In the genomic region with DNA sequence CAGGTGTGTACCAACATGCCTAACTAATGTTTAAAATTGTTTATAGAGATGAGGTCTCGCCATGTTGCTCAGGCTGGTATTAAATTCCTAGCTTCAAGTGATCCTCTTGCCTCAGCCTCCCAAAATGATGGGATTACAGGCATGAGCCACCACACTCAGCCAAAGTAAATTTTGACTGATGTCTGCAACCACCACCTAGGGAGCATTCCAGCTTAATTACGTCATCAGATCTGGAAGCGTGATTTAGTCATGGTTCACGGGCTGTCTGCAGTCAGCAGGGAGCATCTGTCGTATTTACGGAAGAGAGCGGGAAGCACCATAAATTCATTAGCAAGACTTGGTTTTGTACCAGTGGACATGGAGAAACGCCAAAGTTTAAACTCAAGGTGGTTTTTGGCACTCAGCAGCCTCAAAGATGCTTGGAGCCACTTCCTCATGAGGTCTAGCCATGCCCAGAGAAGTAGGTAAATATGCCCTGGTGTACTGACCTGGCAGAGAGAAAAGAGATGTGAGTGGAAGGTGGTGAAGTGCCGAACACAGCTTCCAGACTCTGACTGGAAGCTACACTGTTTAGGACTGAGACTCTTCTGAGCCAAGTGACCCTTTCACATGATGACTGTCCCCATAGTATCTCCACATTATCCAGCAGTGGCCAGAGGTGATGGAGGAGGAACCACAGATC, we compare ENCODE assay signal across 1 cellular context.
TF ChIP-seq lines count a peak whose summit lies in the region.

No MANE protein-coding gene starts in this region.

TF ChIP-seq in HEK293, 187 proteins besides CTCF, POLR2A, EP300 and RAD21 (continued from another document and continues in another):
- TF ChIP-seq, protein P1, sequence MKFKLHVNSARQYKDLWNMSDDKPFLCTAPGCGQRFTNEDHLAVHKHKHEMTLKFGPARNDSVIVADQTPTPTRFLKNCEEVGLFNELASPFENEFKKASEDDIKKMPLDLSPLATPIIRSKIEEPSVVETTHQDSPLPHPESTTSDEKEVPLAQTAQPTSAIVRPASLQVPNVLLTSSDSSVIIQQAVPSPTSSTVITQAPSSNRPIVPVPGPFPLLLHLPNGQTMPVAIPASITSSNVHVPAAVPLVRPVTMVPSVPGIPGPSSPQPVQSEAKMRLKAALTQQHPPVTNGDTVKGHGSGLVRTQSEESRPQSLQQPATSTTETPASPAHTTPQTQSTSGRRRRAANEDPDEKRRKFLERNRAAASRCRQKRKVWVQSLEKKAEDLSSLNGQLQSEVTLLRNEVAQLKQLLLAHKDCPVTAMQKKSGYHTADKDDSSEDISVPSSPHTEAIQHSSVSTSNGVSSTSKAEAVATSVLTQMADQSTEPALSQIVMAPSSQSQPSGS (tag by site-specific recombination; IDR thresholded peaks at IDR 0.05; ENCODE audit: low read depth) = peak; percentile 98
- TF ChIP-seq ZIC2 (tag by site-specific recombination; IDR thresholded peaks at IDR 0.05) (peak; percentile 57), BCL11B (tag by site-specific recombination; IDR thresholded peaks at IDR 0.05; ENCODE audit: low read depth) (peak; percentile 23; the same call in 1 of the 2 replicates), ZNF558 (tag by site-specific recombination; IDR thresholded peaks at IDR 0.05) (peak; percentile 74), ZNF184 (tag by site-specific recombination; IDR thresholded peaks at IDR 0.05) (peak; percentile 85), ZNF660 (tag by site-specific recombination; IDR thresholded peaks at IDR 0.05) (peak; percentile 83), SP3 (tag by site-specific recombination; IDR thresholded peaks at IDR 0.05) (peak; percentile 39), ZFP37 (tag by site-specific recombination; IDR thresholded peaks at IDR 0.05) (peak; percentile 90), ZNF248 (tag by site-specific recombination; IDR thresholded peaks at IDR 0.05) (no peak), ZNF335 (tag by site-specific recombination; conservative IDR thresholded peaks at IDR 0.05) (no peak), ZNF501 (tag by site-specific recombination; IDR thresholded peaks at IDR 0.05) (no peak; the same call in 1 of the 2 replicates), ZBTB48 (tag by site-specific recombination; IDR thresholded peaks at IDR 0.05) (peak; percentile 67; the same call in 1 of the 2 replicates), GLIS2 (tag by site-specific recombination; IDR thresholded peaks at IDR 0.05) (peak; percentile 75), GLI2 (tag by site-specific recombination; IDR thresholded peaks at IDR 0.05; ENCODE audit: borderline replicate concordance, low read depth) (0 out of 2 replicates have a peak, but pooled peaks have one; percentile 15), ZNF366 (tag by site-specific recombination; conservative IDR thresholded peaks at IDR 0.05) (peak; percentile 70; the same call in 1 of the 2 replicates), ZNF600 (tag by site-specific recombination; IDR thresholded peaks at IDR 0.05) (peak; percentile 62; the same call in 1 of the 2 replicates), ZNF664 (tag by site-specific recombination; IDR thresholded peaks at IDR 0.05) (no peak), ZBTB21 (tag by site-specific recombination; IDR thresholded peaks at IDR 0.05) (peak; percentile 92), FEZF1 (tag by site-specific recombination; IDR thresholded peaks at IDR 0.05) (0 out of 2 replicates have a peak, but pooled peaks have one; percentile 18), ZNF24 (tag by site-specific recombination; IDR thresholded peaks at IDR 0.05) (0 out of 2 replicates have a peak, but pooled peaks have one; percentile 49), ZNF324 (tag by site-specific recombination; IDR thresholded peaks at IDR 0.05) (0 out of 2 replicates have a peak, but pooled peaks have one; percentile 21), ZNF133 (tag by site-specific recombination; IDR thresholded peaks at IDR 0.05) (no peak), ZNF239 (tag by site-specific recombination; IDR thresholded peaks at IDR 0.05) (0 out of 2 replicates have a peak, but pooled peaks have one; percentile 43), ZNF76 (tag by site-specific recombination; IDR thresholded peaks at IDR 0.05; ENCODE audit: borderline replicate concordance, low read depth) (no peak), ZNF544 (tag by site-specific recombination; IDR thresholded peaks at IDR 0.05) (no peak), KLF8 (tag by site-specific recombination; IDR thresholded peaks at IDR 0.05) (peak; percentile 82), ZFP69B (tag by site-specific recombination; IDR thresholded peaks at IDR 0.05) (peak; percentile 53; the same call in 1 of the 2 replicates), ZNF10 (tag by site-specific recombination; IDR thresholded peaks at IDR 0.05) (no peak), ZEB2 (tag by site-specific recombination; IDR thresholded peaks at IDR 0.05) (peak; percentile 62), ZNF341 (tag by site-specific recombination; IDR thresholded peaks at IDR 0.05; ENCODE audit: low read depth) (no peak), BCL11A (tag by site-specific recombination; IDR thresholded peaks at IDR 0.05; ENCODE audit: low read depth) (peak; percentile 86), OSR2 (tag by site-specific recombination; IDR thresholded peaks at IDR 0.05) (peak; percentile 50; the same call in 1 of the 2 replicates)
- TF ChIP-seq, protein P2, sequence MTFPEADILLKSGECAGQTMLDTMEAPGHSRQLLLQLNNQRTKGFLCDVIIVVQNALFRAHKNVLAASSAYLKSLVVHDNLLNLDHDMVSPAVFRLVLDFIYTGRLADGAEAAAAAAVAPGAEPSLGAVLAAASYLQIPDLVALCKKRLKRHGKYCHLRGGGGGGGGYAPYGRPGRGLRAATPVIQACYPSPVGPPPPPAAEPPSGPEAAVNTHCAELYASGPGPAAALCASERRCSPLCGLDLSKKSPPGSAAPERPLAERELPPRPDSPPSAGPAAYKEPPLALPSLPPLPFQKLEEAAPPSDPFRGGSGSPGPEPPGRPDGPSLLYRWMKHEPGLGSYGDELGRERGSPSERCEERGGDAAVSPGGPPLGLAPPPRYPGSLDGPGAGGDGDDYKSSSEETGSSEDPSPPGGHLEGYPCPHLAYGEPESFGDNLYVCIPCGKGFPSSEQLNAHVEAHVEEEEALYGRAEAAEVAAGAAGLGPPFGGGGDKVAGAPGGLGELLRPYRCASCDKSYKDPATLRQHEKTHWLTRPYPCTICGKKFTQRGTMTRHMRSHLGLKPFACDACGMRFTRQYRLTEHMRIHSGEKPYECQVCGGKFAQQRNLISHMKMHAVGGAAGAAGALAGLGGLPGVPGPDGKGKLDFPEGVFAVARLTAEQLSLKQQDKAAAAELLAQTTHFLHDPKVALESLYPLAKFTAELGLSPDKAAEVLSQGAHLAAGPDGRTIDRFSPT (tag by site-specific recombination; IDR thresholded peaks at IDR 0.05) = peak; percentile 98
- TF ChIP-seq, protein P3, sequence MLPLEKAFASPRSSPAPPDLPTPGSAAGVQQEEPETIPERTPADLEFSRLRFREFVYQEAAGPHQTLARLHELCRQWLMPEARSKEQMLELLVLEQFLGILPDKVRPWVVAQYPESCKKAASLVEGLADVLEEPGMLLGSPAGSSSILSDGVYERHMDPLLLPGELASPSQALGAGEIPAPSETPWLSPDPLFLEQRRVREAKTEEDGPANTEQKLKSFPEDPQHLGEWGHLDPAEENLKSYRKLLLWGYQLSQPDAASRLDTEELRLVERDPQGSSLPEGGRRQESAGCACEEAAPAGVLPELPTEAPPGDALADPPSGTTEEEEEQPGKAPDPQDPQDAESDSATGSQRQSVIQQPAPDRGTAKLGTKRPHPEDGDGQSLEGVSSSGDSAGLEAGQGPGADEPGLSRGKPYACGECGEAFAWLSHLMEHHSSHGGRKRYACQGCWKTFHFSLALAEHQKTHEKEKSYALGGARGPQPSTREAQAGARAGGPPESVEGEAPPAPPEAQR (tag by site-specific recombination; IDR thresholded peaks at IDR 0.05) = no peak
- TF ChIP-seq, protein P4, sequence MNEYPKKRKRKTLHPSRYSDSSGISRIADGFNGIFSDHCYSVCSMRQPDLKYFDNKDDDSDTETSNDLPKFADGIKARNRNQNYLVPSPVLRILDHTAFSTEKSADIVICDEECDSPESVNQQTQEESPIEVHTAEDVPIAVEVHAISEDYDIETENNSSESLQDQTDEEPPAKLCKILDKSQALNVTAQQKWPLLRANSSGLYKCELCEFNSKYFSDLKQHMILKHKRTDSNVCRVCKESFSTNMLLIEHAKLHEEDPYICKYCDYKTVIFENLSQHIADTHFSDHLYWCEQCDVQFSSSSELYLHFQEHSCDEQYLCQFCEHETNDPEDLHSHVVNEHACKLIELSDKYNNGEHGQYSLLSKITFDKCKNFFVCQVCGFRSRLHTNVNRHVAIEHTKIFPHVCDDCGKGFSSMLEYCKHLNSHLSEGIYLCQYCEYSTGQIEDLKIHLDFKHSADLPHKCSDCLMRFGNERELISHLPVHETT (tag by site-specific recombination; IDR thresholded peaks at IDR 0.05) = peak; percentile 70
- TF ChIP-seq, protein P5, sequence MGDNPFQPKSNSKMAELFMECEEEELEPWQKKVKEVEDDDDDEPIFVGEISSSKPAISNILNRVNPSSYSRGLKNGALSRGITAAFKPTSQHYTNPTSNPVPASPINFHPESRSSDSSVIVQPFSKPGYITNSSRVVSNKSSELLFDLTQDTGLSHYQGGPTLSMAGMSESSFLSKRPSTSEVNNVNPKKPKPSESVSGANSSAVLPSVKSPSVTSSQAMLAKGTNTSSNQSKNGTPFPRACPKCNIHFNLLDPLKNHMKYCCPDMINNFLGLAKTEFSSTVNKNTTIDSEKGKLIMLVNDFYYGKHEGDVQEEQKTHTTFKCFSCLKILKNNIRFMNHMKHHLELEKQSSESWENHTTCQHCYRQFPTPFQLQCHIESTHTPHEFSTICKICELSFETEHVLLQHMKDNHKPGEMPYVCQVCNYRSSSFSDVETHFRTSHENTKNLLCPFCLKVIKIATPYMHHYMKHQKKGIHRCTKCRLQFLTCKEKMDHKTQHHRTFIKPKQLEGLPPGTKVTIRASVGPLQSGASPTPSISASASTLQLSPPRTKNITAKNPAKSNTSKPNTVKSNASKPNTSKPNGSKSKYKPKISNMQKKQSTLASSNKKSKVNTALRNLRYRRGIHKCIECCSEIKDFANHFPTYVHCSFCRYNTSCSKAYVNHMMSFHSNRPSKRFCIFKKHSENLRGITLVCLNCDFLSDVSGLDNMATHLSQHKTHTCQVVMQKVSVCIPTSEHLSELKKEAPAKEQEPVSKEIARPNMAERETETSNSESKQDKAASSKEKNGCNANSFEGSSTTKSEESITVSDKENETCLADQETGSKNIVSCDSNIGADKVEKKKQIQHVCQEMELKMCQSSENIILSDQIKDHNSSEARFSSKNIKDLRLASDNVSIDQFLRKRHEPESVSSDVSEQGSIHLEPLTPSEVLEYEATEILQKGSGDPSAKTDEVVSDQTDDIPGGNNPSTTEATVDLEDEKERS (tag by site-specific recombination; IDR thresholded peaks at IDR 0.05) = peak; percentile 95
- TF ChIP-seq, protein P6, sequence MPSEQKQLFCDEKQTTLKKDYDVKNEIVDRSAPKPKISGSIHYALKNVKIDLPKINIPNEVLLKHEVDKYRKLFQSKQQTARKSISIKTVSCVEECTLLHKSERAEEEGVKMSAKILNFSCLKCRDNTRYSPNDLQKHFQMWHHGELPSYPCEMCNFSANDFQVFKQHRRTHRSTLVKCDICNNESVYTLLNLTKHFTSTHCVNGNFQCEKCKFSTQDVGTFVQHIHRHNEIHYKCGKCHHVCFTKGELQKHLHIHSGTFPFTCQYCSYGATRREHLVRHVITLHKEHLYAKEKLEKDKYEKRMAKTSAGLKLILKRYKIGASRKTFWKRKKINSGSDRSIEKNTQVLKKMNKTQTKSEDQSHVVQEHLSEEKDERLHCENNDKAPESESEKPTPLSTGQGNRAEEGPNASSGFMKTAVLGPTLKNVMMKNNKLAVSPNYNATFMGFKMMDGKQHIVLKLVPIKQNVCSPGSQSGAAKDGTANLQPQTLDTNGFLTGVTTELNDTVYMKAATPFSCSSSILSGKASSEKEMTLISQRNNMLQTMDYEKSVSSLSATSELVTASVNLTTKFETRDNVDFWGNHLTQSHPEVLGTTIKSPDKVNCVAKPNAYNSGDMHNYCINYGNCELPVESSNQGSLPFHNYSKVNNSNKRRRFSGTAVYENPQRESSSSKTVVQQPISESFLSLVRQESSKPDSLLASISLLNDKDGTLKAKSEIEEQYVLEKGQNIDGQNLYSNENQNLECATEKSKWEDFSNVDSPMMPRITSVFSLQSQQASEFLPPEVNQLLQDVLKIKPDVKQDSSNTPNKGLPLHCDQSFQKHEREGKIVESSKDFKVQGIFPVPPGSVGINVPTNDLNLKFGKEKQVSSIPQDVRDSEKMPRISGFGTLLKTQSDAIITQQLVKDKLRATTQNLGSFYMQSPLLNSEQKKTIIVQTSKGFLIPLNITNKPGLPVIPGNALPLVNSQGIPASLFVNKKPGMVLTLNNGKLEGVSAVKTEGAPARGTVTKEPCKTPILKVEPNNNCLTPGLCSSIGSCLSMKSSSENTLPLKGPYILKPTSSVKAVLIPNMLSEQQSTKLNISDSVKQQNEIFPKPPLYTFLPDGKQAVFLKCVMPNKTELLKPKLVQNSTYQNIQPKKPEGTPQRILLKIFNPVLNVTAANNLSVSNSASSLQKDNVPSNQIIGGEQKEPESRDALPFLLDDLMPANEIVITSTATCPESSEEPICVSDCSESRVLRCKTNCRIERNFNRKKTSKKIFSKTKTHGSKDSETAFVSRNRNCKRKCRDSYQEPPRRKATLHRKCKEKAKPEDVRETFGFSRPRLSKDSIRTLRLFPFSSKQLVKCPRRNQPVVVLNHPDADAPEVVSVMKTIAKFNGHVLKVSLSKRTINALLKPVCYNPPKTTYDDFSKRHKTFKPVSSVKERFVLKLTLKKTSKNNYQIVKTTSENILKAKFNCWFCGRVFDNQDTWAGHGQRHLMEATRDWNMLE (tag by site-specific recombination; conservative IDR thresholded peaks at IDR 0.05; ENCODE audit: low read depth) = peak; percentile 47; the same call in 1 of the 2 replicates
- TF ChIP-seq, protein P7, sequence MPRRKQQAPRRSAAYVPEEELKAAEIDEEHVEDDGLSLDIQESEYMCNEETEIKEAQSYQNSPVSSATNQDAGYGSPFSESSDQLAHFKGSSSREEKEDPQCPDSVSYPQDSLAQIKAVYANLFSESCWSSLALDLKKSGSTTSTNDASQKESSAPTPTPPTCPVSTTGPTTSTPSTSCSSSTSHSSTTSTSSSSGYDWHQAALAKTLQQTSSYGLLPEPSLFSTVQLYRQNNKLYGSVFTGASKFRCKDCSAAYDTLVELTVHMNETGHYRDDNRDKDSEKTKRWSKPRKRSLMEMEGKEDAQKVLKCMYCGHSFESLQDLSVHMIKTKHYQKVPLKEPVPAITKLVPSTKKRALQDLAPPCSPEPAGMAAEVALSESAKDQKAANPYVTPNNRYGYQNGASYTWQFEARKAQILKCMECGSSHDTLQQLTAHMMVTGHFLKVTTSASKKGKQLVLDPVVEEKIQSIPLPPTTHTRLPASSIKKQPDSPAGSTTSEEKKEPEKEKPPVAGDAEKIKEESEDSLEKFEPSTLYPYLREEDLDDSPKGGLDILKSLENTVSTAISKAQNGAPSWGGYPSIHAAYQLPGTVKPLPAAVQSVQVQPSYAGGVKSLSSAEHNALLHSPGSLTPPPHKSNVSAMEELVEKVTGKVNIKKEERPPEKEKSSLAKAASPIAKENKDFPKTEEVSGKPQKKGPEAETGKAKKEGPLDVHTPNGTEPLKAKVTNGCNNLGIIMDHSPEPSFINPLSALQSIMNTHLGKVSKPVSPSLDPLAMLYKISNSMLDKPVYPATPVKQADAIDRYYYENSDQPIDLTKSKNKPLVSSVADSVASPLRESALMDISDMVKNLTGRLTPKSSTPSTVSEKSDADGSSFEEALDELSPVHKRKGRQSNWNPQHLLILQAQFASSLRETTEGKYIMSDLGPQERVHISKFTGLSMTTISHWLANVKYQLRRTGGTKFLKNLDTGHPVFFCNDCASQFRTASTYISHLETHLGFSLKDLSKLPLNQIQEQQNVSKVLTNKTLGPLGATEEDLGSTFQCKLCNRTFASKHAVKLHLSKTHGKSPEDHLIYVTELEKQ (tag by site-specific recombination; IDR thresholded peaks at IDR 0.05; ENCODE audit: borderline replicate concordance) = peak; percentile 80; the same call in 1 of the 2 replicates
